In the genomic region with DNA sequence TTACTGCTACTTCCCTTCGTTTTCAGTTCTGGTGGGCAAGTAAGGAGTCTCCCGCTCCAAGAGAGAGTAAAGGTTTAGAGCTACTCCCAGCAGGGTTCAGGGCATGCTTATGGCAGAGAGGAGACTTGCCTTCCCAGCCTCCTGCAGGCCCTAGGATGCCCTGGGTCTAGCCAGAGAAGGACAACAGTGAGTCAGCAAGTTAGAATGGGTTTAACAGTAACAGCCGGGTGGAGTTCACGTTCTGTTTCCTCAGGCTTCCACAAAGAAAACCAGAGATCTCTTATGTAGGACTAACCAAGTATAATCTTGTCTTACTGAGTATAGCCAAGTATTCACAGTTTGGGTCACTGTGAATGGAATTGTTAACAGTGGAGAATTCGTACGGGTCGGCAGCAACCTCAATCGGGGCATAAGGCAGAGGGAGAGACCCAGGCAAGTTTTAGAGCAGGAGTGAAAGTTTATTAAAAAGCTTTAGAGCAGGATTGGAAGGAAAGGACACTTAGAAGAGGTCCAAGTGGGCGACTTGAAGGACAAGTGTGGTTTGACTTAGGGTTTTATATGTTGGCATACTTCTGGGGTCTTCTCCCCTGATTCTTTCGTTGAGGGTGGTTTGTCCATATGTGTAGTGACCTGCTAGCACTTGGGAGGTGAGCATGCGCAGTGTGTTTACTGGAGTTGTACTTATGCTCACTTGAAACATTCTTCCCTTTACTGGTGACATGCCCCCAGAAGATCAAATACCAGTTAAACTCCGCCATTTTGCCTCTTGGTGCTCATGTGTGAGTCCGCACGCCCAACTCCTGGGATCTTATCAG, we compare ENCODE assay signal across 1 cellular context.
TF ChIP-seq lines count a peak whose summit lies in the region.

No MANE protein-coding gene starts in this region.

TF ChIP-seq in K562, 482 proteins besides CTCF, POLR2A, EP300 and RAD21 (continued from another document and continues in another):
- TF ChIP-seq SAP30 (IDR thresholded peaks at IDR 0.05; ENCODE audit: borderline replicate concordance, insufficient read depth, low read depth, low read length, poor library complexity, severe bottlenecking): no peak
- TF ChIP-seq CEBPB (tag; IDR thresholded peaks at IDR 0.05): no peak
- TF ChIP-seq, protein P1, sequence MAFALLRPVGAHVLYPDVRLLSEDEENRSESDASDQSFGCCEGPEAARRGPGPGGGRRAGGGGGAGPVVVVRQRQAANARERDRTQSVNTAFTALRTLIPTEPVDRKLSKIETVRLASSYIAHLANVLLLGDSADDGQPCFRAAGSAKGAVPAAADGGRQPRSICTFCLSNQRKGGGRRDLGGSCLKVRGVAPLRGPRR (CRISPR knock-in tag; IDR thresholded peaks at IDR 0.05): peak; percentile 44; the same call in 1 of the 2 replicates
- TF ChIP-seq POLR2B (IDR thresholded peaks at IDR 0.05; ENCODE audit: low read depth, partially characterized antibody): no peak
- TF ChIP-seq ZNF584 (CRISPR knock-in tag; IDR thresholded peaks at IDR 0.05; ENCODE audit: low read depth): peak; percentile 91
- no peak for TF ChIP-seq OTX1 (CRISPR knock-in tag; IDR thresholded peaks at IDR 0.05)
- TF ChIP-seq, protein P2, sequence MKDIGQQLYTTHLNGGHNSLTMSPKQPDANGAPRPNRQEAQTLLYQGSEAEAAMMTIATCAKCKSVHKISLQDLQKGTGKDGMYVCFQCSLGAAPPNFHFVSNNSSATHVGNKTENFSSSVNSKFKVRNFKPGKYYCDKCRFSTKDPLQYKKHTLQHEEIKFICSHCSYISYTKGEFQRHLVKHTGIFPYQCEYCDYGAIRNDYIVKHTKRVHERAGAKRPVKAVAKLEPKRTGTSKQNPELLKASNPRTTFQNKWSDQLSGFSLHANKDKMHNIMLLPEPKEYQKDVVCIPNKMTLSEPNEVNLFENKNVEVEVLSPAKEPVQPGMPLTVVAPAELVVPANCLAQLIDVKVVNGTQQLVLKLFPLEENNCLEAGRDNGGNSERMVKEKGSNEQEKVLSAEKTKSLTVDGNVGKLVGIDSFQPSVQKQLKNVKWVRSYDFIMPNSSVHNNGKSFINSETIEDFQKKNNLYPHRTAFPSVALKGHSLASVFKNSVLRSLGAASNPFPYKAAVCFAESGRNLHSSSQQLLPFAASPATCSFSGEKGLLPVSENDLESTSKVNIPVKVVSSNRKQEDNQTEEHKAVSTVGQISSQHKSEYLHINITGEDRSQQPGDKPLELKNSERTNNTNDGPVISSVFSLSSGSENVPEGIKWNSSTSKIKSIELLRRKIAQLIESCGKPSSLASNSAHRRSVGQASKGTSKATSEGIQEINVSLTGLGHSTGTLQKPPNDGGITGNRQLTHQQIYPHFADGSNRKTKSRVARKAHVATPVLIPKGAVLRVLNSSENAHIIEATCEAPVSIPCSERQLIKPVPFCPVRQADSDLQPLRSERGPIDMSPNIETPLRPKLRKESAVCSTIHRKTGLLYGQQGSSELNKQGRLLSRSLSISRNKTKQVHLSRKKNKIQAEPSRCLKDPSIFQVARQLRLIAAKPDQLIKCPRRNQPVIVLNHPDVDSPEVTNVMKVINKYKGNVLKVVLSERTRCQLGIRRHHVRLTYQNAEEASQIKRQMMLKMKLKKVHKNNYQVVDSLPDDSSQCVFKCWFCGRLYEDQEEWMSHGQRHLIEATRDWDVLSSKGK (CRISPR knock-in tag; IDR thresholded peaks at IDR 0.05): no peak
- TF ChIP-seq ELF1 (tag; IDR thresholded peaks at IDR 0.05): no peak
- TF ChIP-seq ZNF586 (CRISPR knock-in tag; conservative IDR thresholded peaks at IDR 0.05): 0 out of 2 replicates have a peak, but pooled peaks have one; percentile 54
- no peak for TF ChIP-seq NCOA4 (IDR thresholded peaks at IDR 0.05; ENCODE audit: partially characterized antibody)
- TF ChIP-seq CREM (IDR thresholded peaks at IDR 0.05; ENCODE audit: low read depth): no peak
- TF ChIP-seq, protein P3, sequence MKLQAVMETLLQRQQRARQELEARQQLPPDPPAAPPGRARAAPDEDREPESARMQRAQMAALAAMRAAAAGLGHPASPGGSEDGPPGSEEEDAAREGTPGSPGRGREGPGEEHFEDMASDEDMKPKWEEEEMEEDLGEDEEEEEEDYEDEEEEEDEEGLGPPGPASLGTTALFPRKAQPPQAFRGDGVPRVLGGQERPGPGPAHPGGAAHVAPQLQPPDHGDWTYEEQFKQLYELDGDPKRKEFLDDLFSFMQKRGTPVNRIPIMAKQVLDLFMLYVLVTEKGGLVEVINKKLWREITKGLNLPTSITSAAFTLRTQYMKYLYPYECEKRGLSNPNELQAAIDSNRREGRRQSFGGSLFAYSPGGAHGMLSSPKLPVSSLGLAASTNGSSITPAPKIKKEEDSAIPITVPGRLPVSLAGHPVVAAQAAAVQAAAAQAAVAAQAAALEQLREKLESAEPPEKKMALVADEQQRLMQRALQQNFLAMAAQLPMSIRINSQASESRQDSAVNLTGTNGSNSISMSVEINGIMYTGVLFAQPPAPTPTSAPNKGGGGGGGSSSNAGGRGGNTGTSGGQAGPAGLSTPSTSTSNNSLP (IDR thresholded peaks at IDR 0.05; ENCODE audit: borderline replicate concordance, low read depth, low read length): 0 out of 2 replicates have a peak, but pooled peaks have one; percentile 12
- no peak for TF ChIP-seq SIN3B (IDR thresholded peaks at IDR 0.05; ENCODE audit: low read depth)
- no peak for TF ChIP-seq HMG20B (CRISPR knock-in tag; IDR thresholded peaks at IDR 0.05)
- no peak for TF ChIP-seq HOXB6 (CRISPR knock-in tag; IDR thresholded peaks at IDR 0.05; ENCODE audit: borderline replicate concordance)
- TF ChIP-seq ERF (CRISPR knock-in tag; IDR thresholded peaks at IDR 0.05): no peak
- TF ChIP-seq ZNF785 (CRISPR knock-in tag; IDR thresholded peaks at IDR 0.05): 0 out of 2 replicates have a peak, but pooled peaks have one; percentile 45
- TF ChIP-seq CSDE1 (IDR thresholded peaks at IDR 0.05): no peak
- TF ChIP-seq, protein P4, sequence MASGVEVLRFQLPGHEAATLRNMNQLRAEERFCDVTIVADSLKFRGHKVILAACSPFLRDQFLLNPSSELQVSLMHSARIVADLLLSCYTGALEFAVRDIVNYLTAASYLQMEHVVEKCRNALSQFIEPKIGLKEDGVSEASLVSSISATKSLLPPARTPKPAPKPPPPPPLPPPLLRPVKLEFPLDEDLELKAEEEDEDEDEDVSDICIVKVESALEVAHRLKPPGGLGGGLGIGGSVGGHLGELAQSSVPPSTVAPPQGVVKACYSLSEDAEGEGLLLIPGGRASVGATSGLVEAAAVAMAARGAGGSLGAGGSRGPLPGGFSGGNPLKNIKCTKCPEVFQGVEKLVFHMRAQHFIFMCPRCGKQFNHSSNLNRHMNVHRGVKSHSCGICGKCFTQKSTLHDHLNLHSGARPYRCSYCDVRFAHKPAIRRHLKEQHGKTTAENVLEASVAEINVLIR (CRISPR knock-in tag; IDR thresholded peaks at IDR 0.05): peak; percentile 53; the same call in 1 of the 2 replicates
- peak; percentile 62; the same call in 1 of the 2 replicates for TF ChIP-seq ZFX (CRISPR knock-in tag; IDR thresholded peaks at IDR 0.05)
- TF ChIP-seq SMAD3 (CRISPR knock-in tag; conservative IDR thresholded peaks at IDR 0.05): no peak
- no peak for TF ChIP-seq ZBED1 (IDR thresholded peaks at IDR 0.05)
- TF ChIP-seq ZNF76 (CRISPR knock-in tag; IDR thresholded peaks at IDR 0.05; ENCODE audit: borderline replicate concordance): 0 out of 2 replicates have a peak, but pooled peaks have one; percentile 39
- TF ChIP-seq SNIP1 (IDR thresholded peaks at IDR 0.05; ENCODE audit: low read depth): no peak
- TF ChIP-seq, protein P5, sequence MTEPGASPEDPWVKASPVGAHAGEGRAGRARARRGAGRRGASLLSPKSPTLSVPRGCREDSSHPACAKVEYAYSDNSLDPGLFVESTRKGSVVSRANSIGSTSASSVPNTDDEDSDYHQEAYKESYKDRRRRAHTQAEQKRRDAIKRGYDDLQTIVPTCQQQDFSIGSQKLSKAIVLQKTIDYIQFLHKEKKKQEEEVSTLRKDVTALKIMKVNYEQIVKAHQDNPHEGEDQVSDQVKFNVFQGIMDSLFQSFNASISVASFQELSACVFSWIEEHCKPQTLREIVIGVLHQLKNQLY (CRISPR knock-in tag; conservative IDR thresholded peaks at IDR 0.05): no peak
- no peak for TF ChIP-seq KDM4B (IDR thresholded peaks at IDR 0.05; ENCODE audit: borderline replicate concordance in 2 of 2, low read depth in 1 of 2)
- TF ChIP-seq, protein P6, sequence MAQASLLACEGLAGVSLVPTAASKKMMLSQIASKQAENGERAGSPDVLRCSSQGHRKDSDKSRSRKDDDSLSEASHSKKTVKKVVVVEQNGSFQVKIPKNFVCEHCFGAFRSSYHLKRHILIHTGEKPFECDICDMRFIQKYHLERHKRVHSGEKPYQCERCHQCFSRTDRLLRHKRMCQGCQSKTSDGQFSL (CRISPR knock-in tag; IDR thresholded peaks at IDR 0.05): no peak
- TF ChIP-seq, protein P6 (tag; IDR thresholded peaks at IDR 0.05): peak in 1 of 2 experiments; percentile 72; a peak in 2 of 4 replicates
- peak; percentile 77 for TF ChIP-seq L3MBTL2 (IDR thresholded peaks at IDR 0.05)
- no peak for TF ChIP-seq ZC3H11A (IDR thresholded peaks at IDR 0.05; ENCODE audit: low read depth, low read length)
- TF ChIP-seq BRF1 (IDR thresholded peaks at IDR 0.05; ENCODE audit: borderline replicate concordance, extremely low read depth, insufficient read length): no peak
- TF ChIP-seq RBM25 (IDR thresholded peaks at IDR 0.05; ENCODE audit: low read depth, low read length, severe bottlenecking): no peak
- no peak for TF ChIP-seq CBFA2T3 (IDR thresholded peaks at IDR 0.05)
- TF ChIP-seq MXI1 (IDR thresholded peaks at IDR 0.05; ENCODE audit: low read depth, low read length): no peak
- TF ChIP-seq EWSR1 (IDR thresholded peaks at IDR 0.05; ENCODE audit: borderline replicate concordance, low read depth, partially characterized antibody): no peak
- TF ChIP-seq, protein P7, sequence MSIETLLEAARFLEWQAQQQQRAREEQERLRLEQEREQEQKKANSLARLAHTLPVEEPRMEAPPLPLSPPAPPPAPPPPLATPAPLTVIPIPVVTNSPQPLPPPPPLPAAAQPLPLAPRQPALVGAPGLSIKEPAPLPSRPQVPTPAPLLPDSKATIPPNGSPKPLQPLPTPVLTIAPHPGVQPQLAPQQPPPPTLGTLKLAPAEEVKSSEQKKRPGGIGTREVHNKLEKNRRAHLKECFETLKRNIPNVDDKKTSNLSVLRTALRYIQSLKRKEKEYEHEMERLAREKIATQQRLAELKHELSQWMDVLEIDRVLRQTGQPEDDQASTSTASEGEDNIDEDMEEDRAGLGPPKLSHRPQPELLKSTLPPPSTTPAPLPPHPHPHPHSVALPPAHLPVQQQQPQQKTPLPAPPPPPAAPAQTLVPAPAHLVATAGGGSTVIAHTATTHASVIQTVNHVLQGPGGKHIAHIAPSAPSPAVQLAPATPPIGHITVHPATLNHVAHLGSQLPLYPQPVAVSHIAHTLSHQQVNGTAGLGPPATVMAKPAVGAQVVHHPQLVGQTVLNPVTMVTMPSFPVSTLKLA (conservative IDR thresholded peaks at IDR 0.05): peak; percentile 23 to 40; a peak in 3 of 4 replicates
- 0 out of 2 replicates have a peak, but pooled peaks have one; percentile 21 for TF ChIP-seq MBD2 (IDR thresholded peaks at IDR 0.05; ENCODE audit: borderline replicate concordance, low read depth)
- TF ChIP-seq MIER1 (IDR thresholded peaks at IDR 0.05; ENCODE audit: low read depth): no peak
- no peak for TF ChIP-seq ZNF121 (CRISPR knock-in tag; conservative IDR thresholded peaks at IDR 0.05)
- TF ChIP-seq JUND (IDR thresholded peaks at IDR 0.05; ENCODE audit: borderline replicate concordance, low read depth, low read length): peak; percentile 40; the same call in 1 of the 2 replicates
- peak; percentile 75; the same call in 2 of the 3 replicates for TF ChIP-seq JUND (tag; IDR thresholded peaks at IDR 0.05; ENCODE audit: borderline replicate concordance, low read depth, low read length)
- no peak for TF ChIP-seq RBM15 (IDR thresholded peaks at IDR 0.05; ENCODE audit: insufficient read depth, low read length)
- no peak for TF ChIP-seq CBX2 (IDR thresholded peaks at IDR 0.05; ENCODE audit: insufficient read depth, low read length, poor library complexity, severe bottlenecking)
- peak in 1 of 2 experiments; percentile 8 for TF ChIP-seq NCOA2 (IDR thresholded peaks at IDR 0.05; ENCODE audit: partially characterized antibody in 2 of 2)
- TF ChIP-seq EZH2 (IDR thresholded peaks at IDR 0.05; ENCODE audit: borderline replicate concordance, low read depth, low read length): no peak
- no peak for TF ChIP-seq ZNF133 (CRISPR knock-in tag; IDR thresholded peaks at IDR 0.05)
- TF ChIP-seq, protein P8, sequence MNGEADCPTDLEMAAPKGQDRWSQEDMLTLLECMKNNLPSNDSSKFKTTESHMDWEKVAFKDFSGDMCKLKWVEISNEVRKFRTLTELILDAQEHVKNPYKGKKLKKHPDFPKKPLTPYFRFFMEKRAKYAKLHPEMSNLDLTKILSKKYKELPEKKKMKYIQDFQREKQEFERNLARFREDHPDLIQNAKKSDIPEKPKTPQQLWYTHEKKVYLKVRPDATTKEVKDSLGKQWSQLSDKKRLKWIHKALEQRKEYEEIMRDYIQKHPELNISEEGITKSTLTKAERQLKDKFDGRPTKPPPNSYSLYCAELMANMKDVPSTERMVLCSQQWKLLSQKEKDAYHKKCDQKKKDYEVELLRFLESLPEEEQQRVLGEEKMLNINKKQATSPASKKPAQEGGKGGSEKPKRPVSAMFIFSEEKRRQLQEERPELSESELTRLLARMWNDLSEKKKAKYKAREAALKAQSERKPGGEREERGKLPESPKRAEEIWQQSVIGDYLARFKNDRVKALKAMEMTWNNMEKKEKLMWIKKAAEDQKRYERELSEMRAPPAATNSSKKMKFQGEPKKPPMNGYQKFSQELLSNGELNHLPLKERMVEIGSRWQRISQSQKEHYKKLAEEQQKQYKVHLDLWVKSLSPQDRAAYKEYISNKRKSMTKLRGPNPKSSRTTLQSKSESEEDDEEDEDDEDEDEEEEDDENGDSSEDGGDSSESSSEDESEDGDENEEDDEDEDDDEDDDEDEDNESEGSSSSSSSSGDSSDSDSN (IDR thresholded peaks at IDR 0.05; ENCODE audit: borderline replicate concordance in 1 of 2, low read depth in 2 of 2, low read length in 2 of 2): no peak
- TF ChIP-seq FIP1L1 (IDR thresholded peaks at IDR 0.05; ENCODE audit: low read depth, low read length, poor library complexity, severe bottlenecking): no peak
- TF ChIP-seq, protein P9, sequence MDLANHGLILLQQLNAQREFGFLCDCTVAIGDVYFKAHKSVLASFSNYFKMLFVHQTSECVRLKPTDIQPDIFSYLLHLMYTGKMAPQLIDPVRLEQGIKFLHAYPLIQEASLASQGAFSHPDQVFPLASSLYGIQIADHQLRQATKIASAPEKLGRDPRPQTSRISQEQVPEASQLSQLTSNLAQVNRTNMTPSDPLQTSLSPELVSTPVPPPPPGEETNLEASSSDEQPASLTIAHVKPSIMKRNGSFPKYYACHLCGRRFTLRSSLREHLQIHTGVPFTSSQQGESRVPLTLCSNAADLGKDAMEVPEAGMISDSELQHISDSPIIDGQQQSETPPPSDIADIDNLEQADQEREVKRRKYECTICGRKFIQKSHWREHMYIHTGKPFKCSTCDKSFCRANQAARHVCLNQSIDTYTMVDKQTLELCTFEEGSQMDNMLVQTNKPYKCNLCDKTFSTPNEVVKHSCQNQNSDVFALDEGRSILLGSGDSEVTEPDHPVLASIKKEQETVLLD (IDR thresholded peaks at IDR 0.05): 0 out of 2 replicates have a peak, but pooled peaks have one; percentile 29
- TF ChIP-seq NFRKB (IDR thresholded peaks at IDR 0.05; ENCODE audit: low read depth): peak; percentile 84
- TF ChIP-seq ZNF668 (CRISPR knock-in tag; IDR thresholded peaks at IDR 0.05): 0 out of 2 replicates have a peak, but pooled peaks have one; percentile 9
- TF ChIP-seq ZNF717 (CRISPR knock-in tag; IDR thresholded peaks at IDR 0.05): no peak
- TF ChIP-seq ZSCAN29 (IDR thresholded peaks at IDR 0.05): no peak
